27 cellular contexts compared by ENCODE assay signal in the genomic region with DNA sequence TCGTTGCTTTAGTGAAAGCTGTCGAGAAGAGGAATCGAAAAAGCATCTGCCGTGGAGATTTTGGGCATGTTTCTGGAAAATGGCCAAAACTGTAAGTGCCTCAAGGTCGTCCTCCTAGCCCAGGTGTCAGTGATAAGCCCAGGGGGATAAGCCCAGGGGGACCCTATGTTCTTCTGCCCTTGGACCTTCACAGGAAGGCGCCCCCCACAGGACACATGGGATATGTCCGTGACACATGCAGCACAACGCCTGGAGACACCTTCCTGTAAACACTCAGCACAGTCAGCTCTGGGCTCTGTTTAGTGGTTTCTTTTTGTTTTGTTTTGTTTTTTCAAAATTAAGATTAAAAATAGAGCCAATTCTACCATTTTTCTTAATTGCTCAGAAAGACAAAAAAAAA.
A peak's percentile ranks its signal among the peaks of the same experiment; 100 is the strongest.
DNase-seq lines count a peak whose midpoint lies in the region; ATAC-seq and TF ChIP-seq lines count a peak whose summit lies in the region.
"Had no signal": no experiment of that assay in that cellular context is flagged by ENCODE, and none has a peak within 500 bp of the region (broad histone marks: within the 10 kb centered on the region; RNA-seq: fewer than 3 reads in every experiment).

No MANE protein-coding gene starts in this region.

- no peak overlapping the region for H3K9ac ChIP-seq in H9 (ENCODE audit: extremely low read depth, insufficient read length, low read length)
- no peak overlapping the region for H3K9ac ChIP-seq in PC-3 (ENCODE audit: low read length)

- H3F3A ChIP-seq in PC-3 (ENCODE audit: low read length, unreplicated experiment): no peaks in the 10 kb centered on the region

- ATAC-seq in PC-3: no peak
- ATAC-seq in HG03045 (IDR thresholded peaks at IDR 0.05; ENCODE audit: unreplicated experiment): no peak
- ATAC-seq in stimulated activated naive CD8-positive, alpha-beta T cell treated with anti-CD3 and anti-CD28 coated beads, Interleukin-15, Interleukin-2, amounts not matched to agents 100 U/mL and 50 U/mL, for 24 hours: no peak
- ATAC-seq: activated T-cell treated with anti-CD3 and anti-CD28 coated beads, Interleukin-2, amount 50 U/mL, for 4 hours; effector memory CD8-positive, alpha-beta T cell; lower lobe of right lung; mucosa of descending colon; pancreas; right lobe of liver had no signal

- H3K23ac ChIP-seq in H9 (ENCODE audit: insufficient read length, low read depth, low read length): no peak overlapping the region

- no peak overlapping the region for H4K5ac ChIP-seq in H9 (ENCODE audit: insufficient read length, low read depth, low read length)

- H3K79me1 ChIP-seq in H9 (ENCODE audit: insufficient read depth, low read depth, low read length, poor library complexity, severe bottlenecking): no peaks in the 10 kb centered on the region

- H3K9me3 Mint-ChIP-seq in H9: peaks cover 4 to 5% of the 10 kb centered on the region in 2 experiments; a peak in 3 of 5 replicates
- H3K9me3 Mint-ChIP-seq: activated T-cell treated with anti-CD3 and anti-CD28 coated beads, Interleukin-2, amount 50 U/mL, for 4 hours; effector memory CD8-positive, alpha-beta T cell; stimulated activated naive CD8-positive, alpha-beta T cell treated with anti-CD3 and anti-CD28 coated beads, Interleukin-15, Interleukin-2, amounts not matched to agents 100 ng/mL and 50 ng/mL, for 24 hours had no signal

- H3K4me3 ChIP-seq in A673 (ENCODE audit: low read depth, low read length, poor library complexity, severe bottlenecking): no peak overlapping the region
- no peak overlapping the region for H3K4me3 ChIP-seq in PC-3 (ENCODE audit: low read length)
- no peak overlapping the region for H3K4me3 ChIP-seq in fibroblast of villous mesenchyme (ENCODE audit: low read depth, low read length)
- H3K4me3 ChIP-seq: adrenal gland, coronary artery, lower lobe of right lung, mucosa of descending colon, pancreas, right lobe of liver, tibial artery had no signal

- no peak overlapping the region for H4K91ac ChIP-seq in H9 (ENCODE audit: insufficient read length, low read depth, low read length)

- no peaks in the 10 kb centered on the region for H3K9me2 ChIP-seq in PC-3 (replicated peaks; ENCODE audit: low read length)

- H2BK120ac ChIP-seq in H9 (ENCODE audit: low read depth, low read length, poor library complexity, severe bottlenecking): no peak overlapping the region

- H3K79me2 ChIP-seq in H9 (ENCODE audit: insufficient read depth, low read length): no peaks in the 10 kb centered on the region
- no peaks in the 10 kb centered on the region for H3K79me2 ChIP-seq in PC-3 (ENCODE audit: low read length)

- no peak overlapping the region for H3K14ac ChIP-seq in H9 (ENCODE audit: insufficient read depth, low read length)

- CTCF ChIA-PET in A673 (lab: Charles Lee) (no interaction called here), PC-3 (lab: Charles Lee) (no interaction called here)

- no peak overlapping the region for H4K8ac ChIP-seq in H9 (replicated peaks; ENCODE audit: insufficient read length, low read depth, low read length)

- no peaks in the 10 kb centered on the region for H3K4me1 ChIP-seq in A673 (ENCODE audit: insufficient read depth, low read length, poor library complexity, severe bottlenecking)
- H3K4me1 ChIP-seq in H9 (ENCODE audit: insufficient read depth, low read length): no peaks in the 10 kb centered on the region
- H3K4me1 ChIP-seq in PC-3 (ENCODE audit: insufficient read depth, low read length): no peaks in the 10 kb centered on the region
- H3K4me1 ChIP-seq: adrenal gland, lower lobe of right lung, pancreas, right lobe of liver, tibial artery had no signal

- no peak overlapping the region for H3K4me3 Mint-ChIP-seq in H9
- H3K4me3 Mint-ChIP-seq: activated CD4-positive, alpha-beta T cell treated with anti-CD3 and anti-CD28 coated beads, Interleukin-2, amount 10 ng/mL, durations not matched to agents 24 days and 14 days; activated T-cell treated with anti-CD3 and anti-CD28 coated beads, Interleukin-2, amount 50 U/mL, for 4 hours; brain; effector memory CD8-positive, alpha-beta T cell; nephron progenitor cell; stimulated activated naive CD8-positive, alpha-beta T cell treated with anti-CD3 and anti-CD28 coated beads, Interleukin-15, Interleukin-2, amounts not matched to agents 100 ng/mL and 50 ng/mL, for 24 hours had no signal

- WGBS in H9 (ENCODE audit: extremely low coverage, insufficient read length, low lambda C conversion rate): no CpG with 5 or more reads among the region's 8 CpGs

- H3K18ac ChIP-seq in H9 (ENCODE audit: insufficient read length, low read depth, low read length): no peak overlapping the region

- H2AFZ ChIP-seq in H9 (ENCODE audit: low read length): no peak overlapping the region
- no peak overlapping the region for H2AFZ ChIP-seq in PC-3 (ENCODE audit: low read length)

- no peak overlapping the region for H3K56ac ChIP-seq in H9 (ENCODE audit: insufficient read length, low read depth, low read length)

- POLR2A ChIA-PET in A673 (lab: Charles Lee; ENCODE audit: low non-redundant PET): no interaction called here
- POLR2A ChIA-PET in PC-3 (lab: Charles Lee; ENCODE audit: unreplicated experiment): no interaction called here

- H2BK15ac ChIP-seq in H9 (ENCODE audit: low read depth, low read length): no peak overlapping the region

- 0 out of 2 replicates have a peak, but pooled peaks have one; percentile 31 for TF ChIP-seq CTCF in A673 (conservative IDR thresholded peaks at IDR 0.05; ENCODE audit: low read depth, low read length)
- TF ChIP-seq CTCF in H9 (conservative IDR thresholded peaks at IDR 0.05): peak; percentile 56
- TF ChIP-seq CTCF in PC-3 (conservative IDR thresholded peaks at IDR 0.05; ENCODE audit: low read depth, low read length): peak; percentile 26
- peak; percentile 6 for TF ChIP-seq CTCF in fibroblast of villous mesenchyme (IDR thresholded peaks at IDR 0.05; ENCODE audit: insufficient read depth, low read depth, low read length)

- intact Hi-C loops in A673 (cut with micrococcal nuclease; ENCODE audit: unreplicated experiment): no loop called here
- intact Hi-C loops in PC-3 (cut with micrococcal nuclease): no loop called here

- H3K27ac Mint-ChIP-seq in H9: peak overlapping the region in 1 of 3 experiments; percentile 31; a peak in 1 of 7 replicates
- H3K27ac Mint-ChIP-seq: activated CD4-positive, alpha-beta T cell treated with anti-CD3 and anti-CD28 coated beads, Interleukin-2, amount 10 ng/mL, durations not matched to agents 24 days and 14 days; effector memory CD8-positive, alpha-beta T cell; nephron progenitor cell; stimulated activated naive CD8-positive, alpha-beta T cell treated with anti-CD3 and anti-CD28 coated beads, Interleukin-15, Interleukin-2, amounts not matched to agents 100 ng/mL and 50 ng/mL, for 24 hours had no signal

- no peaks in the 10 kb centered on the region; the same call in none of the 2 replicates for H3K27me3 Mint-ChIP-seq in H9 (ENCODE audit: low read depth)
- H3K27me3 Mint-ChIP-seq: brain had no signal

- DNase-seq in A673 (ENCODE audit: low spot score) (no peak), H9 (no peak), PC-3 (no peak), fibroblast of villous mesenchyme (ENCODE audit: low read depth) (no peak), NCI-H1417 treated with DMSO at 0.1 percent for 48 hours (lab: John Stamatoyannopoulos, UW) (no peak), DMS53 treated with DMSO at 0.1 percent for 48 hours (lab: John Stamatoyannopoulos, UW; ENCODE audit: unreplicated experiment) (no peak)
- no peak for DNase-seq in stimulated activated naive CD8-positive, alpha-beta T cell treated with anti-CD3 and anti-CD28 coated beads, Interleukin-15, Interleukin-2, amounts not matched to agents 100 U/mL and 50 U/mL, for 24 hours
- DNase-seq: activated CD4-positive, alpha-beta T cell treated with anti-CD3 and anti-CD28 coated beads, Interleukin-2, amount 10 ng/mL, durations not matched to agents 24 days and 14 days; activated naive CD4-positive, alpha-beta T cell; activated T-cell treated with anti-CD3 and anti-CD28 coated beads, Interleukin-2, amount 50 U/mL, for 4 hours; adrenal gland; effector memory CD8-positive, alpha-beta T cell; GDM1; kidney; lower lobe of right lung; mucosa of descending colon; NCI-H1436 treated with DMSO at 0.1 percent for 48 hours; nephron progenitor cell; pancreas; right lobe of liver; T-helper 2 cell; tibial artery had no signal

- H3K27me3 ChIP-seq in A673 (replicated peaks; ENCODE audit: insufficient read depth, low read depth, low read length, poor library complexity) (no peaks in the 10 kb centered on the region), H9 (ENCODE audit: insufficient read depth, low read length) (no peaks in the 10 kb centered on the region), PC-3 (ENCODE audit: low read length) (no peaks in the 10 kb centered on the region)
- H3K27me3 ChIP-seq: adrenal gland, pancreas, right lobe of liver, tibial artery had no signal

- H4K20me1 ChIP-seq in H9 (ENCODE audit: control insufficient read depth, insufficient read depth, insufficient read length) (no peaks in the 10 kb centered on the region), PC-3 (ENCODE audit: low read length) (no peaks in the 10 kb centered on the region)

- no peak overlapping the region for H2BK5ac ChIP-seq in H9 (ENCODE audit: insufficient read length, low read length)

- H3T11ph ChIP-seq in H9 (ENCODE audit: low read length): no peak overlapping the region

- no peak overlapping the region for H3K4ac ChIP-seq in H9 (ENCODE audit: low read depth, low read length)

- H3K36me3 Mint-ChIP-seq in H9 (ENCODE audit: insufficient read depth in 1 of 3, low read depth in 3 of 3): no peaks in the 10 kb centered on the region; a peak in 1 of 7 replicates

- no peak overlapping the region for H3K27ac ChIP-seq in A673 (ENCODE audit: low read depth, low read length, poor library complexity, severe bottlenecking)
- no peak overlapping the region for H3K27ac ChIP-seq in H9 (ENCODE audit: insufficient read length, low read depth, low read length)
- no peak overlapping the region for H3K27ac ChIP-seq in PC-3 (ENCODE audit: low read length)
- H3K27ac ChIP-seq: adrenal gland, coronary artery, lower lobe of right lung, pancreas, right lobe of liver, RWPE1, tibial artery had no signal

- BruUV-seq in A673 (replicated peaks; lab: Mats Ljungman, UMichigan) (no TSS peak), PC-3 (replicated peaks; lab: Mats Ljungman, UMichigan) (no TSS peak)

- peaks cover 0 to 5% of the 10 kb centered on the region in 2 experiments; a peak in 3 of 4 replicates for H3K4me1 Mint-ChIP-seq in H9

- H3K9me3 ChIP-seq in A673 (ENCODE audit: low read depth, low read length, poor library complexity, severe bottlenecking) (no peaks in the 10 kb centered on the region), H9 (ENCODE audit: control insufficient read depth, low read depth, low read length) (no peaks in the 10 kb centered on the region), PC-3 (ENCODE audit: low read length) (no peaks in the 10 kb centered on the region)
- H3K9me3 ChIP-seq: adrenal gland, lower lobe of right lung, mucosa of descending colon, pancreas, right lobe of liver had no signal

- H3K4me2 ChIP-seq in H9 (ENCODE audit: insufficient read depth, insufficient read length, low read length) (no peak overlapping the region), PC-3 (ENCODE audit: low read length) (no peak overlapping the region)

- H2BK12ac ChIP-seq in H9 (ENCODE audit: insufficient read length, low read depth, low read length): no peak overlapping the region

- no peak overlapping the region for H2BK20ac ChIP-seq in H9 (ENCODE audit: low read depth, low read length, poor library complexity, severe bottlenecking)

- no peaks in the 10 kb centered on the region for H3K23me2 ChIP-seq in H9 (ENCODE audit: insufficient read length, low read depth, low read length, poor library complexity, severe bottlenecking)

- no peaks in the 10 kb centered on the region for H3K36me3 ChIP-seq in A673 (ENCODE audit: insufficient read depth, low read length, poor library complexity, severe bottlenecking)
- H3K36me3 ChIP-seq in PC-3 (ENCODE audit: low read depth, low read length): no peaks in the 10 kb centered on the region
- H3K36me3 ChIP-seq: adrenal gland, lower lobe of right lung, pancreas, right lobe of liver, tibial artery had no signal

- no peak overlapping the region for H2AK5ac ChIP-seq in H9 (ENCODE audit: insufficient read length, low read length)

Comparison
In these comparisons a context has a peak if more than half of its experiments do, and no peak if none do; other contexts are left out.
1. CTCF ChIP-seq: peak in every context shown above with its lines; median percentile 56 in H9; 31 in A673; 26 in PC-3; 6 in fibroblast of villous mesenchyme.